ENCODE assay signal across 9 cellular contexts in the genomic region with DNA sequence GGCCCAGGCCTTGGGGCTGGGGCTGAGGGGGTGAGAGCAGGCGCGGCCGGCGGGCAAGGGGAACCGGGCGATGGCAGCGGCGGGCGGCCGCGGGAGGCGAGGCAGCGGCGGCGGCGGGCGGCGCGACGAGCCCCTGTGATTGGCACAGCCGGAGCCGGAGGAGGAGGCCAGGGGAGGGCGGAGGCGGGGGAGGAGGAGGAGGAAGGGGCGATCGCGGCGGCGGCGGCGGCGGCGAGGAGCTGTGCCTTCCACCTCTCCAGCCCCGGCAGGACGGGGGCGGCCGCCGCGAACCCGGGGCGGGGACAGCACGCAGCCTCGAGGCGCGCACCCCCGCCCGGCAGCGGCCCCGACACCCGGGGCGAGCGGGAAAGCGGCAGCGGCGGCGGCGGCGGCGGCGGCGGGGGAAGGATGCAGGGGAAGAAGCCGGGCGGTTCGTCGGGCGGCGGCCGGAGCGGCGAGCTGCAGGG.
A peak's percentile ranks its signal among the peaks of the same experiment; 100 is the strongest.
DNase-seq lines count a peak whose midpoint lies in the region; ATAC-seq lines count a peak whose summit lies in the region.
"Had no signal": no experiment of that assay in that cellular context is flagged by ENCODE, and none has a peak within 500 bp of the region (broad histone marks: within the 10 kb centered on the region; RNA-seq: fewer than 3 reads in every experiment).

A gene (plus strand): TSS at position 208 of the 467 bp plus-strand sequence.

- H3K4me3 Mint-ChIP-seq in stimulated activated memory B cell treated with anti-CD40 and anti-IgM and Interleukin-4, amounts not matched to agents 10 μg/mL and 1 μg/mL and 100 μg/mL, for 72 hours, result peak within 1 kb of the TSS; percentile 51

- DNase-seq in NCI-H1694 treated with DMSO at 0.1 percent for 48 hours (lab: John Stamatoyannopoulos, UW) (peak; percentile 9), NCI-H1694 (lab: John Stamatoyannopoulos, UW) (no peak), NCI-H526 (lab: John Stamatoyannopoulos, UW) (peak; percentile 7 to 80), epithelial cell of prostate (ENCODE audit: low read depth, low spot score) (no peak)
- peak; percentile 78 for DNase-seq in activated CD8-positive, alpha-beta memory T cell treated with anti-CD3 and anti-CD28 coated beads, Interleukin-2, amount 50 U/mL, for 4 hours
- DNase-seq: DND-41 had no signal

- H3K27ac ChIP-seq in epithelial cell of prostate, result peak within 1 kb of the TSS; percentile 80
- H3K27ac ChIP-seq in mucosa of rectum (ENCODE audit: low read depth in 2 of 2, low read length in 2 of 2), result peak within 1 kb of the TSS; percentile 76 to 81

- peak; percentile 10 for ATAC-seq in HG02943 (IDR thresholded peaks at IDR 0.05; ENCODE audit: low read depth, unreplicated experiment)
- ATAC-seq in stimulated activated memory B cell treated with anti-CD40 and anti-IgM and Interleukin-4, amounts not matched to agents 10 μg/mL and 1 μg/mL and 100 μg/mL, for 72 hours, result peak; percentile 31

- H3K9me3 ChIP-seq in mucosa of rectum (ENCODE audit: control insufficient read depth in 2 of 2, low read length in 2 of 2), result no peaks in the 10 kb centered on the region

- H3K27me3 ChIP-seq in mucosa of rectum (ENCODE audit: control insufficient read depth in 2 of 2, insufficient read depth in 2 of 2, low read length in 2 of 2), result no peaks in the 10 kb centered on the region

- H3K4me1 Mint-ChIP-seq in stimulated activated memory B cell treated with anti-CD40 and anti-IgM and Interleukin-4, amounts not matched to agents 10 μg/mL and 1 μg/mL and 100 μg/mL, for 72 hours, result peaks cover 37% of the 10 kb centered on the region

- peak within 1 kb of the TSS; percentile 68 to 70 for H3K9ac ChIP-seq in mucosa of rectum (ENCODE audit: low read depth in 1 of 2, low read length in 2 of 2)

- H3K9me3 Mint-ChIP-seq in stimulated activated memory B cell treated with anti-CD40 and anti-IgM and Interleukin-4, amounts not matched to agents 10 μg/mL and 1 μg/mL and 100 μg/mL, for 72 hours, result peaks cover 6% of the 10 kb centered on the region

- H3K27me3 Mint-ChIP-seq in stimulated activated memory B cell treated with anti-CD40 and anti-IgM and Interleukin-4, amounts not matched to agents 10 μg/mL and 1 μg/mL and 100 μg/mL, for 72 hours, result peaks cover 63% of the 10 kb centered on the region

- no peaks in the 10 kb centered on the region for H3K36me3 Mint-ChIP-seq in stimulated activated memory B cell treated with anti-CD40 and anti-IgM and Interleukin-4, amounts not matched to agents 10 μg/mL and 1 μg/mL and 100 μg/mL, for 72 hours

- no peak within 1 kb of the TSS for H3K27ac Mint-ChIP-seq in stimulated activated memory B cell treated with anti-CD40 and anti-IgM and Interleukin-4, amounts not matched to agents 10 μg/mL and 1 μg/mL and 100 μg/mL, for 72 hours

- H3K4me3 ChIP-seq in mucosa of rectum (ENCODE audit: low read length in 2 of 2), result peak within 1 kb of the TSS; percentile 71 to 73

- H3K4me1 ChIP-seq in mucosa of rectum (ENCODE audit: control insufficient read depth in 2 of 2, insufficient read depth in 2 of 2, low read length in 2 of 2), result peaks cover 23% of the 10 kb centered on the region in 2 donors

- H3K36me3 ChIP-seq in mucosa of rectum (ENCODE audit: control insufficient read depth in 2 of 2, insufficient read depth in 2 of 2, low read length in 2 of 2), result no peaks in the 10 kb centered on the region

Comparison
In these comparisons a context has a peak if more than half of its experiments do, and no peak if none do; other contexts are left out.
1. DNase-seq: peak in NCI-H1694 treated with DMSO at 0.1 percent for 48 hours (single experiment), NCI-H526 (2 of 2) and activated CD8-positive, alpha-beta memory T cell treated with anti-CD3 and anti-CD28 coated beads, Interleukin-2, amount 50 U/mL, for 4 hours (single experiment); none in NCI-H1694 (single experiment) and epithelial cell of prostate (single experiment).